In genomic region chr20:52965380-52965779, GRCh38 we compare ENCODE assay signal across 14 cellular contexts.
"Had no signal": no experiment of that assay in that cellular context is flagged by ENCODE, and none has a peak within 500 bp of the region (broad histone marks: within the 10 kb centered on the region; RNA-seq: fewer than 3 reads in every experiment).

No MANE protein-coding gene starts in this region.

- H3K27ac ChIP-seq: parathyroid adenoma, thyroid gland had no signal

- H3K36me3 Mint-ChIP-seq: activated CD4-positive, alpha-beta memory T cell treated with anti-CD3 and anti-CD28 coated beads for 36 hours; activated CD8-positive, alpha-beta memory T cell treated with anti-CD3 and anti-CD28 coated beads, Interleukin-2, amount 10 ng/mL, durations not matched to agents 7 days and 5 days; activated naive CD4-positive, alpha-beta T cell treated with anti-CD3 and anti-CD28 coated beads, Interleukin-2, amount 10 ng/mL, durations not matched to agents 7 days and 5 days; naive B cell; stimulated activated naive B cell treated with anti-CD40 and anti-IgM and Interleukin-4, amounts not matched to agents 10 μg/mL and 1 μg/mL and 100 μg/mL, for 72 hours had no signal

- H3K79me2 ChIP-seq: parathyroid adenoma had no signal

- H3K4me1 Mint-ChIP-seq: activated CD8-positive, alpha-beta memory T cell treated with anti-CD3 and anti-CD28 coated beads, Interleukin-2, amount 10 ng/mL, durations not matched to agents 7 days and 5 days; activated naive CD4-positive, alpha-beta T cell treated with anti-CD3 and anti-CD28 coated beads, Interleukin-2, amount 10 ng/mL, durations not matched to agents 7 days and 5 days; stimulated activated naive B cell treated with anti-CD40 and anti-IgM and Interleukin-4, amounts not matched to agents 10 μg/mL and 1 μg/mL and 100 μg/mL, for 72 hours had no signal

- H3K4me3 Mint-ChIP-seq: activated CD4-positive, alpha-beta memory T cell treated with anti-CD3 and anti-CD28 coated beads for 36 hours; activated CD4-positive, alpha-beta T cell treated with anti-CD3 and anti-CD28 coated beads for 36 hours; activated CD8-positive, alpha-beta memory T cell treated with anti-CD3 and anti-CD28 coated beads, Interleukin-2, amount 10 ng/mL, durations not matched to agents 7 days and 5 days; activated naive CD4-positive, alpha-beta T cell treated with anti-CD3 and anti-CD28 coated beads, Interleukin-2, amount 10 ng/mL, durations not matched to agents 7 days and 5 days; endodermal cell; naive B cell; stimulated activated naive B cell treated with anti-CD40 and anti-IgM and Interleukin-4, amounts not matched to agents 10 μg/mL and 1 μg/mL and 100 μg/mL, for 72 hours had no signal

- H3K9me3 Mint-ChIP-seq: activated CD4-positive, alpha-beta memory T cell treated with anti-CD3 and anti-CD28 coated beads for 36 hours; activated naive CD4-positive, alpha-beta T cell treated with anti-CD3 and anti-CD28 coated beads, Interleukin-2, amount 10 ng/mL, durations not matched to agents 7 days and 5 days; activated T-helper 2 cell treated with anti-CD3 and anti-CD28 coated beads, Interferon-gamma antibody, Interleukin-2, Interleukin-4, amounts not matched to agents 10 μg/mL and 5 μg/mL and 100 μg/mL, durations not matched to agents 14 hours and 24 hours and 36 hours; endodermal cell had no signal

- H3K4me1 ChIP-seq: parathyroid adenoma, thyroid gland had no signal

- H3K36me3 ChIP-seq: thyroid gland had no signal

- H3K9ac ChIP-seq: parathyroid adenoma had no signal

- H3K27ac Mint-ChIP-seq: activated CD4-positive, alpha-beta memory T cell treated with anti-CD3 and anti-CD28 coated beads for 36 hours; activated CD4-positive, alpha-beta T cell treated with anti-CD3 and anti-CD28 coated beads for 36 hours; activated CD8-positive, alpha-beta memory T cell treated with anti-CD3 and anti-CD28 coated beads, Interleukin-2, amount 10 ng/mL, durations not matched to agents 7 days and 5 days; activated naive CD4-positive, alpha-beta T cell treated with anti-CD3 and anti-CD28 coated beads, Interleukin-2, amount 10 ng/mL, durations not matched to agents 7 days and 5 days; activated T-helper 2 cell treated with anti-CD3 and anti-CD28 coated beads, Interferon-gamma antibody, Interleukin-2, Interleukin-4, amounts not matched to agents 10 μg/mL and 5 μg/mL and 100 μg/mL, durations not matched to agents 14 hours and 24 hours and 36 hours; endodermal cell; stimulated activated naive B cell treated with anti-CD40 and anti-IgM and Interleukin-4, amounts not matched to agents 10 μg/mL and 1 μg/mL and 100 μg/mL, for 72 hours had no signal

- H3K27me3 ChIP-seq: thyroid gland had no signal

- H3K4me3 ChIP-seq: thyroid gland had no signal

- H3K9me3 ChIP-seq: thyroid gland had no signal

- H3K27me3 Mint-ChIP-seq: activated CD4-positive, alpha-beta memory T cell treated with anti-CD3 and anti-CD28 coated beads for 36 hours; activated naive CD4-positive, alpha-beta T cell treated with anti-CD3 and anti-CD28 coated beads, Interleukin-2, amount 10 ng/mL, durations not matched to agents 7 days and 5 days had no signal

- ATAC-seq: activated CD4-positive, alpha-beta T cell treated with anti-CD3 and anti-CD28 coated beads for 36 hours; activated CD8-positive, alpha-beta memory T cell treated with anti-CD3 and anti-CD28 coated beads, Interleukin-2, amount 10 ng/mL, durations not matched to agents 7 days and 5 days; stimulated activated naive B cell treated with anti-CD40 and anti-IgM and Interleukin-4, amounts not matched to agents 10 μg/mL and 1 μg/mL and 100 μg/mL, for 72 hours had no signal

- H2AFZ ChIP-seq: parathyroid adenoma had no signal

- DNase-seq: activated CD4-positive, alpha-beta memory T cell treated with anti-CD3 and anti-CD28 coated beads for 36 hours; activated CD4-positive, alpha-beta T cell treated with anti-CD3 and anti-CD28 coated beads for 36 hours; activated CD8-positive, alpha-beta memory T cell treated with anti-CD3 and anti-CD28 coated beads, Interleukin-2, amount 10 ng/mL, durations not matched to agents 7 days and 5 days; activated naive CD4-positive, alpha-beta T cell treated with anti-CD3 and anti-CD28 coated beads, Interleukin-2, amount 10 ng/mL, durations not matched to agents 7 days and 5 days; activated T-cell treated with anti-CD3 and anti-CD28 coated beads, Interleukin-2, amount 50 U/mL, for 1 hour; endodermal cell; erythroblast; naive B cell; stimulated activated CD4-positive, alpha-beta T cell treated with anti-CD3 and anti-CD28 coated beads, Interleukin-15, amount 100 ng/mL, for 24 hours; stimulated activated CD4-positive, alpha-beta T cell treated with anti-CD3 and anti-CD28 coated beads, Interleukin-4, amount 100 ng/mL, for 1 hour; stimulated activated naive B cell treated with anti-CD40 and anti-IgM and Interleukin-4, amounts not matched to agents 10 μg/mL and 1 μg/mL and 100 μg/mL, for 72 hours; thyroid gland had no signal
